In the genomic region with DNA sequence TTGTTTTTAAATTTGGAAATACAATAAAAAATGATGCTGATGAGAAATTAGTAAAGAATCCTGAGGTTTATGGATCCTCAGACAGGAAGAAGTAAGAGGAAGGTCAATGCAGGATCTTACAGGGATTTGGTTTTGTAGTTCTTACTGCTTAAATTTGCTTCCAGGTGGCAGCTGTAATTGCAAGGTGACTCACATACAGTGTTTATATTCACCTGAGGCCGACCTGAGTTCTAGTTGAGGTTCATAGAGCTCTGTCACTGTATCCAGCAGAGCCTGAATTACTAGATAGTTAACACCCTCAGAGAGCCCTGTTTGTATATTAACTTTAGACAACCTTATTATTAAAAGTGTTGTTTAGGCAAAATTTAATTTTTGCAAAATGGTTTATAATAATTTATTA, we compare ENCODE assay signal across 1 cellular context.
TF ChIP-seq lines count a peak whose summit lies in the region.

No MANE protein-coding gene starts in this region.

TF ChIP-seq in GM23338, 12 proteins besides CTCF, POLR2A, EP300 and RAD21 (continued from another document):
- TF ChIP-seq, protein P1, sequence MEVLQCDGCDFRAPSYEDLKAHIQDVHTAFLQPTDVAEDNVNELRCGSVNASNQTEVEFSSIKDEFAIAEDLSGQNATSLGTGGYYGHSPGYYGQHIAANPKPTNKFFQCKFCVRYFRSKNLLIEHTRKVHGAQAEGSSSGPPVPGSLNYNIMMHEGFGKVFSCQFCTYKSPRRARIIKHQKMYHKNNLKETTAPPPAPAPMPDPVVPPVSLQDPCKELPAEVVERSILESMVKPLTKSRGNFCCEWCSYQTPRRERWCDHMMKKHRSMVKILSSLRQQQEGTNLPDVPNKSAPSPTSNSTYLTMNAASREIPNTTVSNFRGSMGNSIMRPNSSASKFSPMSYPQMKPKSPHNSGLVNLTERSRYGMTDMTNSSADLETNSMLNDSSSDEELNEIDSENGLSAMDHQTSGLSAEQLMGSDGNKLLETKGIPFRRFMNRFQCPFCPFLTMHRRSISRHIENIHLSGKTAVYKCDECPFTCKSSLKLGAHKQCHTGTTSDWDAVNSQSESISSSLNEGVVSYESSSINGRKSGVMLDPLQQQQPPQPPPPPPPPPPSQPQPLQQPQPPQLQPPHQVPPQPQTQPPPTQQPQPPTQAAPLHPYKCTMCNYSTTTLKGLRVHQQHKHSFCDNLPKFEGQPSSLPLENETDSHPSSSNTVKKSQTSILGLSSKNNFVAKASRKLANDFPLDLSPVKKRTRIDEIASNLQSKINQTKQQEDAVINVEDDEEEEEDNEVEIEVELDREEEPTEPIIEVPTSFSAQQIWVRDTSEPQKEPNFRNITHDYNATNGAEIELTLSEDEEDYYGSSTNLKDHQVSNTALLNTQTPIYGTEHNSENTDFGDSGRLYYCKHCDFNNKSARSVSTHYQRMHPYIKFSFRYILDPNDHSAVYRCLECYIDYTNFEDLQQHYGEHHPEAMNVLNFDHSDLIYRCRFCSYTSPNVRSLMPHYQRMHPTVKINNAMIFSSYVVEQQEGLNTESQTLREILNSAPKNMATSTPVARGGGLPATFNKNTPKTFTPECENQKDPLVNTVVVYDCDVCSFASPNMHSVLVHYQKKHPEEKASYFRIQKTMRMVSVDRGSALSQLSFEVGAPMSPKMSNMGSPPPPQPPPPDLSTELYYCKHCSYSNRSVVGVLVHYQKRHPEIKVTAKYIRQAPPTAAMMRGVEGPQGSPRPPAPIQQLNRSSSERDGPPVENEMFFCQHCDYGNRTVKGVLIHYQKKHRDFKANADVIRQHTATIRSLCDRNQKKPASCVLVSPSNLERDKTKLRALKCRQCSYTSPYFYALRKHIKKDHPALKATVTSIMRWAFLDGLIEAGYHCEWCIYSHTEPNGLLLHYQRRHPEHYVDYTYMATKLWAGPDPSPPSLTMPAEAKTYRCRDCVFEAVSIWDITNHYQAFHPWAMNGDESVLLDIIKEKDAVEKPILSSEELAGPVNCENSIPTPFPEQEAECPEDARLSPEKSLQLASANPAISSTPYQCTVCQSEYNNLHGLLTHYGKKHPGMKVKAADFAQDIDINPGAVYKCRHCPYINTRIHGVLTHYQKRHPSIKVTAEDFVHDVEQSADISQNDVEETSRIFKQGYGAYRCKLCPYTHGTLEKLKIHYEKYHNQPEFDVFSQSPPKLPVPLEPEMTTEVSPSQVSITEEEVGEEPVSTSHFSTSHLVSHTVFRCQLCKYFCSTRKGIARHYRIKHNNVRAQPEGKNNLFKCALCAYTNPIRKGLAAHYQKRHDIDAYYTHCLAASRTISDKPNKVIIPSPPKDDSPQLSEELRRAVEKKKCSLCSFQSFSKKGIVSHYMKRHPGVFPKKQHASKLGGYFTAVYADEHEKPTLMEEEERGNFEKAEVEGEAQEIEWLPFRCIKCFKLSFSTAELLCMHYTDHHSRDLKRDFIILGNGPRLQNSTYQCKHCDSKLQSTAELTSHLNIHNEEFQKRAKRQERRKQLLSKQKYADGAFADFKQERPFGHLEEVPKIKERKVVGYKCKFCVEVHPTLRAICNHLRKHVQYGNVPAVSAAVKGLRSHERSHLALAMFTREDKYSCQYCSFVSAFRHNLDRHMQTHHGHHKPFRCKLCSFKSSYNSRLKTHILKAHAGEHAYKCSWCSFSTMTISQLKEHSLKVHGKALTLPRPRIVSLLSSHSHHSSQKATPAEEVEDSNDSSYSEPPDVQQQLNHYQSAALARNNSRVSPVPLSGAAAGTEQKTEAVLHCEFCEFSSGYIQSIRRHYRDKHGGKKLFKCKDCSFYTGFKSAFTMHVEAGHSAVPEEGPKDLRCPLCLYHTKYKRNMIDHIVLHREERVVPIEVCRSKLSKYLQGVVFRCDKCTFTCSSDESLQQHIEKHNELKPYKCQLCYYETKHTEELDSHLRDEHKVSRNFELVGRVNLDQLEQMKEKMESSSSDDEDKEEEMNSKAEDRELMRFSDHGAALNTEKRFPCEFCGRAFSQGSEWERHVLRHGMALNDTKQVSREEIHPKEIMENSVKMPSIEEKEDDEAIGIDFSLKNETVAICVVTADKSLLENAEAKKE (CRISPR knock-in tag; IDR thresholded peaks at IDR 0.05), result no peak
- no peak for TF ChIP-seq EZH2phosphoT487 (IDR thresholded peaks at IDR 0.05; ENCODE audit: unreplicated experiment)
- no peak for TF ChIP-seq POLR2AphosphoS5 (IDR thresholded peaks at IDR 0.05; ENCODE audit: low read depth)
- TF ChIP-seq, protein P2, sequence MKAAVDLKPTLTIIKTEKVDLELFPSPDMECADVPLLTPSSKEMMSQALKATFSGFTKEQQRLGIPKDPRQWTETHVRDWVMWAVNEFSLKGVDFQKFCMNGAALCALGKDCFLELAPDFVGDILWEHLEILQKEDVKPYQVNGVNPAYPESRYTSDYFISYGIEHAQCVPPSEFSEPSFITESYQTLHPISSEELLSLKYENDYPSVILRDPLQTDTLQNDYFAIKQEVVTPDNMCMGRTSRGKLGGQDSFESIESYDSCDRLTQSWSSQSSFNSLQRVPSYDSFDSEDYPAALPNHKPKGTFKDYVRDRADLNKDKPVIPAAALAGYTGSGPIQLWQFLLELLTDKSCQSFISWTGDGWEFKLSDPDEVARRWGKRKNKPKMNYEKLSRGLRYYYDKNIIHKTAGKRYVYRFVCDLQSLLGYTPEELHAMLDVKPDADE (IDR thresholded peaks at IDR 0.05), result no peak
- TF ChIP-seq NANOG (IDR thresholded peaks at IDR 0.05; ENCODE audit: borderline replicate concordance), result no peak
